In genomic region chr12:99389751-99390150, GRCh38 we compare ENCODE assay signal across 29 cellular contexts.
"Had no signal": no experiment of that assay in that cellular context is flagged by ENCODE, and none has a peak within 500 bp of the region (broad histone marks: within the 10 kb centered on the region; RNA-seq: fewer than 3 reads in every experiment).

No MANE protein-coding gene starts in this region.

- H3K4me3 Mint-ChIP-seq: immature natural killer cell; mesothelial cell of epicardium; natural killer cell; nephron progenitor cell; neural progenitor cell; stimulated activated naive B cell treated with anti-CD40 and anti-IgM and Interleukin-4, amounts not matched to agents 10 μg/mL and 1 μg/mL and 100 μg/mL, for 72 hours had no signal

- H3K9me3 Mint-ChIP-seq: mesothelial cell of epicardium; naive B cell; nephron progenitor cell; neural progenitor cell; stimulated activated naive B cell treated with anti-CD40 and anti-IgM and Interleukin-4, amounts not matched to agents 10 μg/mL and 1 μg/mL and 100 μg/mL, for 72 hours had no signal

- H3K4me3 ChIP-seq: left ventricle myocardium inferior, lung, neural progenitor cell, right atrium auricular region, right lobe of liver, smooth muscle cell, stomach, testis, thyroid gland, transverse colon, upper lobe of left lung, vagina had no signal

- DNase-seq: hypothalamus; immature natural killer cell; kidney; left ventricle myocardium inferior; mesendoderm; naive B cell; natural killer cell; nephron progenitor cell; occipital lobe; right lobe of liver; stimulated activated CD4-positive, alpha-beta T cell treated with anti-CD3 and anti-CD28 coated beads, Interleukin-1b, Interleukin-23, amount 100 ng/mL, for 48 hours; stimulated activated CD4-positive, alpha-beta T cell treated with anti-CD3 and anti-CD28 coated beads, Interleukin-2, amount 100 ng/mL, for 48 hours; stimulated activated naive B cell treated with anti-CD40 and anti-IgM and Interleukin-4, amounts not matched to agents 10 μg/mL and 1 μg/mL and 100 μg/mL, for 72 hours; stimulated activated naive CD8-positive, alpha-beta T cell treated with anti-CD3 and anti-CD28 coated beads, Interleukin-15, Interleukin-2, amounts not matched to agents 100 U/mL and 50 U/mL, for 24 hours; stomach; testis; thyroid gland; transverse colon; upper lobe of left lung had no signal

- H3K9ac ChIP-seq: neural progenitor cell, parathyroid adenoma had no signal

- FAIRE-seq: islet of Langerhans, kidney had no signal

- H3K36me3 ChIP-seq: left ventricle myocardium inferior, neural progenitor cell, neutrophil, right atrium auricular region, right lobe of liver, stomach, thyroid gland, transverse colon, upper lobe of left lung, vagina had no signal

- H3K4me2 ChIP-seq: neural progenitor cell, smooth muscle cell had no signal

- H3K9me3 ChIP-seq: left ventricle myocardium inferior, neutrophil, right atrium auricular region, right lobe of liver, stomach, testis, thyroid gland, transverse colon, upper lobe of left lung, vagina had no signal

- H3K27me3 Mint-ChIP-seq: naive B cell; progenitor cell of endocrine pancreas; stimulated activated naive B cell treated with anti-CD40 and anti-IgM and Interleukin-4, amounts not matched to agents 10 μg/mL and 1 μg/mL and 100 μg/mL, for 72 hours had no signal

- H3K27me3 ChIP-seq: neural progenitor cell, neutrophil, right atrium auricular region, right lobe of liver, stomach, testis, thyroid gland, transverse colon, upper lobe of left lung, vagina had no signal

- H3K4me1 ChIP-seq: left ventricle myocardium inferior, parathyroid adenoma, right atrium auricular region, right lobe of liver, stomach, testis, thyroid gland, transverse colon, upper lobe of left lung, vagina had no signal

- H3K27ac Mint-ChIP-seq: immature natural killer cell; mesothelial cell of epicardium; naive B cell; natural killer cell; nephron progenitor cell; neural progenitor cell; progenitor cell of endocrine pancreas; stimulated activated naive B cell treated with anti-CD40 and anti-IgM and Interleukin-4, amounts not matched to agents 10 μg/mL and 1 μg/mL and 100 μg/mL, for 72 hours had no signal

- H3K79me2 ChIP-seq: parathyroid adenoma had no signal

- H3K27ac ChIP-seq: left ventricle myocardium inferior, neural progenitor cell, neutrophil, parathyroid adenoma, right atrium auricular region, right lobe of liver, stomach, testis, thyroid gland, transverse colon, upper lobe of left lung, vagina had no signal

- H3K4me1 Mint-ChIP-seq: immature natural killer cell; naive B cell; natural killer cell; nephron progenitor cell; neural progenitor cell; stimulated activated naive B cell treated with anti-CD40 and anti-IgM and Interleukin-4, amounts not matched to agents 10 μg/mL and 1 μg/mL and 100 μg/mL, for 72 hours had no signal

- H3K36me3 Mint-ChIP-seq: immature natural killer cell; mesothelial cell of epicardium; naive B cell; natural killer cell; neural progenitor cell; stimulated activated naive B cell treated with anti-CD40 and anti-IgM and Interleukin-4, amounts not matched to agents 10 μg/mL and 1 μg/mL and 100 μg/mL, for 72 hours had no signal

- H2AFZ ChIP-seq: parathyroid adenoma had no signal
